ENCODE assay signal across 1 cellular context in genomic region chr6:63734923-63735322, GRCh38.
TF ChIP-seq lines count a peak whose summit lies in the region.

No MANE protein-coding gene starts in this region.

TF ChIP-seq in HepG2, 621 proteins besides CTCF, POLR2A, EP300 and RAD21 (continued from another document):
- TF ChIP-seq USF2 (IDR thresholded peaks at IDR 0.05; ENCODE audit: low read depth, low read length) (no peak), USF2 (CRISPR knock-in tag; IDR thresholded peaks at IDR 0.05; ENCODE audit: borderline replicate concordance) (no peak), TCF7 (IDR thresholded peaks at IDR 0.05; ENCODE audit: low read depth) (0 out of 2 replicates have a peak, but pooled peaks have one; percentile 30), SAFB2 (CRISPR knock-in tag; IDR thresholded peaks at IDR 0.05; ENCODE audit: borderline replicate concordance, low read depth) (no peak), ZBTB20 (CRISPR knock-in tag; IDR thresholded peaks at IDR 0.05; ENCODE audit: borderline replicate concordance, low read depth) (no peak), SOX13 (IDR thresholded peaks at IDR 0.05) (0 out of 2 replicates have a peak, but pooled peaks have one; percentile 28), SOX13 (CRISPR knock-in tag; conservative IDR thresholded peaks at IDR 0.05 in 1 of 2, IDR thresholded peaks at IDR 0.05 in 1 of 2) (peak in 1 of 2 experiments; percentile 18; a peak in 1 of 4 replicates), PAWR (CRISPR knock-in tag; IDR thresholded peaks at IDR 0.05; ENCODE audit: borderline replicate concordance) (no peak), ZNF572 (CRISPR knock-in tag; IDR thresholded peaks at IDR 0.05) (no peak), RARA (CRISPR knock-in tag; IDR thresholded peaks at IDR 0.05) (0 out of 2 replicates have a peak, but pooled peaks have one; percentile 24), ARNT2 (CRISPR knock-in tag; IDR thresholded peaks at IDR 0.05; ENCODE audit: low read depth) (no peak), HOMEZ (CRISPR knock-in tag; IDR thresholded peaks at IDR 0.05; ENCODE audit: low read depth) (peak; percentile 49; the same call in 1 of the 2 replicates), ZNF576 (CRISPR knock-in tag; IDR thresholded peaks at IDR 0.05) (no peak), DZIP1 (CRISPR knock-in tag; IDR thresholded peaks at IDR 0.05) (no peak), SOX5 (CRISPR knock-in tag; IDR thresholded peaks at IDR 0.05; ENCODE audit: borderline replicate concordance) (peak; percentile 57; the same call in 1 of the 2 replicates), MAFF (IDR thresholded peaks at IDR 0.05; ENCODE audit: low read depth, low read length) (peak; percentile 16; the same call in 1 of the 2 replicates), NR2F6 (IDR thresholded peaks at IDR 0.05) (no peak), NR2F6 (CRISPR knock-in tag; IDR thresholded peaks at IDR 0.05) (no peak), FOSL2 (CRISPR knock-in tag; IDR thresholded peaks at IDR 0.05) (peak; percentile 49; the same call in 1 of the 2 replicates), EEA1 (CRISPR knock-in tag; IDR thresholded peaks at IDR 0.05; ENCODE audit: borderline replicate concordance) (no peak), ZSCAN9 (CRISPR knock-in tag; IDR thresholded peaks at IDR 0.05; ENCODE audit: borderline replicate concordance) (no peak), NKX3-1 (CRISPR knock-in tag; IDR thresholded peaks at IDR 0.05) (no peak), ATF6 (CRISPR knock-in tag; conservative IDR thresholded peaks at IDR 0.05) (no peak), ARID3A (IDR thresholded peaks at IDR 0.05; ENCODE audit: low read depth, low read length) (0 out of 2 replicates have a peak, but pooled peaks have one; percentile 22), BHLHE40 (IDR thresholded peaks at IDR 0.05; ENCODE audit: low read length) (0 out of 2 replicates have a peak, but pooled peaks have one; percentile 49), ZBTB26 (CRISPR knock-in tag; IDR thresholded peaks at IDR 0.05; ENCODE audit: borderline replicate concordance) (no peak), RXRB (CRISPR knock-in tag; IDR thresholded peaks at IDR 0.05; ENCODE audit: borderline replicate concordance) (no peak), HIC2 (CRISPR knock-in tag; IDR thresholded peaks at IDR 0.05; ENCODE audit: low read depth) (no peak), NR2F1 (CRISPR knock-in tag; IDR thresholded peaks at IDR 0.05) (no peak), ZNF296 (CRISPR knock-in tag; conservative IDR thresholded peaks at IDR 0.05) (no peak), GATA4 (IDR thresholded peaks at IDR 0.05; ENCODE audit: borderline replicate concordance, low read depth) (no peak), MXI1 (IDR thresholded peaks at IDR 0.05; ENCODE audit: borderline replicate concordance, low read depth, low read length) (no peak)
TF ChIP-seq in HepG2: peak in this region for 11.
